Comparison of ENCODE assay signal across 8 cellular contexts in genomic region chr19:4534836-4535658, GRCh38.
DNase-seq lines count a peak whose midpoint lies in the region; ATAC-seq and TF ChIP-seq lines count a peak whose summit lies in the region.

Gene PLIN5, minus strand, starts transcription at chr19:4535224. Its CDS starts 1,150 bp downstream, at chr19:4534074.

- no peaks in the 10 kb centered on the region for H3K9me3 ChIP-seq in MM.1S (replicated peaks; ENCODE audit: insufficient read depth, low read length)

- H3K4me1 ChIP-seq in MM.1S (ENCODE audit: low read length), result peaks cover 2% of the 10 kb centered on the region; the same call in 1 of the 2 replicates

- no peak within 1 kb of the TSS for H3K9ac ChIP-seq in MM.1S (ENCODE audit: low read length)

- in situ Hi-C loops in astrocyte of the cerebellum (cut with HindIII; ENCODE audit: low sequenced_read_pairs), result no loop called here

- no peaks in the 10 kb centered on the region for H3K36me3 ChIP-seq in MM.1S (replicated peaks; ENCODE audit: insufficient read depth, low read length)

- TF ChIP-seq CTCF in MM.1S (IDR thresholded peaks at IDR 0.05; ENCODE audit: low read length) (no peak; the same call in 1 of the 2 replicates), astrocyte of the cerebellum (IDR thresholded peaks at IDR 0.05; ENCODE audit: low read depth, low read length, missing control alignments) (no peak), retinal pigment epithelial cell (conservative IDR thresholded peaks at IDR 0.05; ENCODE audit: low read depth, low read length) (no peak)

- H3K27me3 ChIP-seq in MM.1S (replicated peaks; ENCODE audit: insufficient read depth, low read length), result peaks cover 98% of the 10 kb centered on the region

- H3F3A ChIP-seq in MM.1S (ENCODE audit: insufficient read depth, low read length), result no peaks in the 10 kb centered on the region

- H3K79me2 ChIP-seq in MM.1S (ENCODE audit: low read length), result no peaks in the 10 kb centered on the region

- H3K9me2 ChIP-seq in MM.1S (replicated peaks; ENCODE audit: insufficient read depth, low read length), result no peaks in the 10 kb centered on the region

- H2AFZ ChIP-seq in MM.1S (ENCODE audit: low read length), result no peak within 1 kb of the TSS

- DNase-seq in COLO668 (lab: John Stamatoyannopoulos, UW; ENCODE audit: unreplicated experiment), result peak; percentile 72
- peak; percentile 35 for DNase-seq in MM.1S
- DNase-seq in SHP77 treated with DMSO at 0.1 percent for 48 hours (lab: John Stamatoyannopoulos, UW), result peak; percentile 44
- no peak for DNase-seq in astrocyte of the cerebellum (ENCODE audit: low read depth)
- DNase-seq in hippocampal formation (lab: John Stamatoyannopoulos, UW), result peak; percentile 18 to 46
- peak; percentile 20 for DNase-seq in retinal pigment epithelial cell (ENCODE audit: low read depth)

- no peak for ATAC-seq in GM18519 (IDR thresholded peaks at IDR 0.05; ENCODE audit: low FRiP score, unreplicated experiment)
- no peak for ATAC-seq in GM19023 (IDR thresholded peaks at IDR 0.05; ENCODE audit: unreplicated experiment)

- peak within 1 kb of the TSS; percentile 35; the same call in 1 of the 2 replicates for H3K4me2 ChIP-seq in MM.1S (ENCODE audit: low read depth, low read length)

- H3K4me3 ChIP-seq in MM.1S (ENCODE audit: low read length) (peak within 1 kb of the TSS; percentile 6; the same call in 1 of the 2 replicates), astrocyte of the cerebellum (ENCODE audit: low read depth, low read length) (peak within 1 kb of the TSS; percentile 10), retinal pigment epithelial cell (ENCODE audit: low read length) (peak within 1 kb of the TSS; percentile 22)

- H4K20me1 ChIP-seq in MM.1S (ENCODE audit: insufficient read depth, low read length), result no peaks in the 10 kb centered on the region

- no peak within 1 kb of the TSS for H3K27ac ChIP-seq in MM.1S (ENCODE audit: low read length)
